1 cellular context compared by ENCODE assay signal in genomic region chr1:14928886-14929546, GRCh38.
TF ChIP-seq lines count a peak whose summit lies in the region.

No MANE protein-coding gene starts in this region.

TF ChIP-seq in HepG2, 621 proteins besides CTCF, POLR2A, EP300 and RAD21:
- TF ChIP-seq, protein P1, sequence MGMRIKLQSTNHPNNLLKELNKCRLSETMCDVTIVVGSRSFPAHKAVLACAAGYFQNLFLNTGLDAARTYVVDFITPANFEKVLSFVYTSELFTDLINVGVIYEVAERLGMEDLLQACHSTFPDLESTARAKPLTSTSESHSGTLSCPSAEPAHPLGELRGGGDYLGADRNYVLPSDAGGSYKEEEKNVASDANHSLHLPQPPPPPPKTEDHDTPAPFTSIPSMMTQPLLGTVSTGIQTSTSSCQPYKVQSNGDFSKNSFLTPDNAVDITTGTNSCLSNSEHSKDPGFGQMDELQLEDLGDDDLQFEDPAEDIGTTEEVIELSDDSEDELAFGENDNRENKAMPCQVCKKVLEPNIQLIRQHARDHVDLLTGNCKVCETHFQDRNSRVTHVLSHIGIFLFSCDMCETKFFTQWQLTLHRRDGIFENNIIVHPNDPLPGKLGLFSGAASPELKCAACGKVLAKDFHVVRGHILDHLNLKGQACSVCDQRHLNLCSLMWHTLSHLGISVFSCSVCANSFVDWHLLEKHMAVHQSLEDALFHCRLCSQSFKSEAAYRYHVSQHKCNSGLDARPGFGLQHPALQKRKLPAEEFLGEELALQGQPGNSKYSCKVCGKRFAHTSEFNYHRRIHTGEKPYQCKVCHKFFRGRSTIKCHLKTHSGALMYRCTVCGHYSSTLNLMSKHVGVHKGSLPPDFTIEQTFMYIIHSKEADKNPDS (CRISPR knock-in tag; IDR thresholded peaks at IDR 0.05): no peak
- TF ChIP-seq ZNF629 (CRISPR knock-in tag; conservative IDR thresholded peaks at IDR 0.05): peak; percentile 58
TF ChIP-seq in HepG2: peak in this region for 1.
